Comparison of ENCODE assay signal across 17 cellular contexts in genomic region chr9:130949188-130950038, GRCh38. TPM values are rescaled to one million over a fixed set of nuclear protein-coding genes. Genes with fewer than 3 reads are reported as not detected.
DNase-seq lines count a peak whose midpoint lies in the region; ATAC-seq, FAIRE-seq and TF ChIP-seq lines count a peak whose summit lies in the region.
"Had no signal": no experiment of that assay in that cellular context is flagged by ENCODE, and none has a peak within 500 bp of the region (broad histone marks: within the 10 kb centered on the region; RNA-seq: fewer than 3 reads in every experiment).

No MANE protein-coding gene starts in this region.

- no peak overlapping the region for H3K18ac ChIP-seq in mesendoderm (ENCODE audit: low read length)

- intact Hi-C loops in left ventricle myocardium inferior (cut with micrococcal nuclease) = loop anchor here (10.0 kb wide), 1 partner anchor 245 kb away; no protein-coding TSS in a partner anchor

- no peak overlapping the region for H3K9ac ChIP-seq in mesendoderm (ENCODE audit: low read length)
- H3K9ac ChIP-seq: BLaER1 had no signal

- no peak overlapping the region for H3K4ac ChIP-seq in mesendoderm (ENCODE audit: low read depth, low read length)

- H3K79me2 ChIP-seq in mesendoderm (ENCODE audit: control insufficient read depth, insufficient read depth, low read length) = no peaks in the 10 kb centered on the region

- H2BK120ac ChIP-seq in mesendoderm (ENCODE audit: low read depth, low read length) = no peak overlapping the region

- no peak for ATAC-seq in HG02642 (IDR thresholded peaks at IDR 0.05; ENCODE audit: poor library complexity, unreplicated experiment)
- ATAC-seq: GM23338 had no signal

- H2AK5ac ChIP-seq in mesendoderm (ENCODE audit: low read length) = no peak overlapping the region

- no peak overlapping the region for H3K56ac ChIP-seq in mesendoderm (ENCODE audit: low read length)

- no peaks in the 10 kb centered on the region for H3K36me3 ChIP-seq in bronchial epithelial cell (ENCODE audit: control insufficient read depth, insufficient read depth, low read length)
- H3K36me3 ChIP-seq in mesendoderm (ENCODE audit: control insufficient read depth, insufficient read depth, low read length) = no peaks in the 10 kb centered on the region
- no peaks in the 10 kb centered on the region for H3K36me3 ChIP-seq in left ventricle myocardium inferior
- H3K36me3 ChIP-seq: BLaER1 had no signal

- H3K27me3 ChIP-seq in bronchial epithelial cell (ENCODE audit: control insufficient read depth, insufficient read depth, low read length) = no peaks in the 10 kb centered on the region
- no peaks in the 10 kb centered on the region for H3K27me3 ChIP-seq in mesendoderm (ENCODE audit: insufficient read depth, low read length, poor library complexity)
- peaks cover 52% of the 10 kb centered on the region for H3K27me3 ChIP-seq in left ventricle myocardium inferior (ENCODE audit: low read depth)
- H3K27me3 ChIP-seq: BLaER1 had no signal

- no peak overlapping the region for H2BK5ac ChIP-seq in mesendoderm (ENCODE audit: low read length)

- H3K79me1 ChIP-seq in mesendoderm (ENCODE audit: low read length) = no peaks in the 10 kb centered on the region

- H3K4me1 ChIP-seq in mesendoderm (ENCODE audit: control insufficient read depth, low read depth, low read length) (no peaks in the 10 kb centered on the region), left ventricle myocardium inferior (no peaks in the 10 kb centered on the region)
- H3K4me1 ChIP-seq: BLaER1, Caco-2 had no signal

- no peak overlapping the region for H3K23ac ChIP-seq in mesendoderm (ENCODE audit: low read length)

- H3K4me3 ChIP-seq in bronchial epithelial cell (ENCODE audit: low read depth, low read length) (no peak overlapping the region), mesendoderm (ENCODE audit: low read length) (peak overlapping the region; percentile 13), left ventricle myocardium inferior (no peak overlapping the region)
- H3K4me3 ChIP-seq: BLaER1, GM23338 had no signal

- H3K9me3 ChIP-seq in left ventricle myocardium inferior (replicated peaks) = peaks cover 6% of the 10 kb centered on the region
- H3K9me3 ChIP-seq: Caco-2 had no signal

- H4K5ac ChIP-seq in mesendoderm (ENCODE audit: low read length) = no peak overlapping the region

- TF ChIP-seq CTCF in bronchial epithelial cell (IDR thresholded peaks at IDR 0.05; ENCODE audit: insufficient read depth, low read length, severe bottlenecking) (no peak), left ventricle myocardium inferior (IDR thresholded peaks at IDR 0.05; ENCODE audit: borderline replicate concordance) (no peak)

- H2BK15ac ChIP-seq in mesendoderm (replicated peaks; ENCODE audit: low read depth) = no peak overlapping the region

- DNase-seq in DMS53 (lab: John Stamatoyannopoulos, UW) (peak; percentile 26), DMS53 treated with DMSO at 0.1 percent for 48 hours (lab: John Stamatoyannopoulos, UW; ENCODE audit: unreplicated experiment) (no peak), bronchial epithelial cell (ENCODE audit: low read depth) (peak; percentile 37), mesendoderm (no peak), renal cortical epithelial cell (ENCODE audit: low read depth) (peak; percentile 40), left ventricle myocardium inferior (no peak)
- DNase-seq in activated naive CD4-positive, alpha-beta T cell treated with Interleukin-2 at 50 U/mL for 16 hours = no peak
- DNase-seq: AML-193; Caco-2; CD8-positive, alpha-beta memory T cell; H7 had no signal

- H3K27ac ChIP-seq in mesendoderm (ENCODE audit: low read depth, low read length) (no peak overlapping the region), left ventricle myocardium inferior (replicated peaks) (no peak overlapping the region)
- H3K27ac ChIP-seq: 22Rv1, BLaER1, HL-60 had no signal

- WGBS in mesendoderm (ENCODE audit: extremely low coverage, insufficient coverage, low lambda C conversion rate) = no CpG with 5 or more reads among the region's 8 CpGs

- no peak overlapping the region for H3K4me2 ChIP-seq in mesendoderm (ENCODE audit: low read length)
- H3K4me2 ChIP-seq: BLaER1, GM23338 had no signal

- H4K8ac ChIP-seq in mesendoderm (ENCODE audit: low read depth, low read length) = no peak overlapping the region

- no peak for FAIRE-seq in bronchial epithelial cell (lab: Jason Lieb, UNC)

RNA-seq across cellular contexts. Expression of gene FIBCD1, which starts 10.4 kb away (rescaled TPM):
- total RNA-seq in bronchial epithelial cell = 0.26 and 0.51 TPM in 2 replicates
- 6.6 TPM for polyA plus RNA-seq in mesendoderm (2013, experiment 1 of 2)
- 6.5 TPM for polyA plus RNA-seq in mesendoderm (2013, experiment 2 of 2)
- total RNA-seq in renal cortical epithelial cell = 0.52 and 7.9 TPM in 2 replicates
- total RNA-seq in left ventricle myocardium inferior = 0.58 TPM
- total RNA-seq: Caco-2; CD8-positive, alpha-beta memory T cell had no signal
- polyA plus RNA-seq: CD8-positive, alpha-beta memory T cell had no signal

RNA-seq across cellular contexts. Expression of gene QRFP, which starts 52.8 kb away (rescaled TPM):
- total RNA-seq in bronchial epithelial cell (not detected in 2 replicates), renal cortical epithelial cell (not detected in 2 replicates), left ventricle myocardium inferior (not detected)
- not detected for polyA plus RNA-seq in mesendoderm (2013, experiment 1 of 2)
- not detected for polyA plus RNA-seq in mesendoderm (2013, experiment 2 of 2)
- total RNA-seq: Caco-2; CD8-positive, alpha-beta memory T cell; Daoy; GM23338; H7 had no signal
- polyA plus RNA-seq: CD8-positive, alpha-beta memory T cell; GM23338 had no signal

RNA-seq across cellular contexts. Expression of gene LAMC3, which starts 59.6 kb away (rescaled TPM):
- not detected in 2 replicates for total RNA-seq in bronchial epithelial cell
- 14.4 TPM for polyA plus RNA-seq in mesendoderm (2013, experiment 1 of 2)
- 15.1 TPM for polyA plus RNA-seq in mesendoderm (2013, experiment 2 of 2)
- 0.05 TPM in 1 of 2 replicates, not detected in the other for total RNA-seq in renal cortical epithelial cell
- 0.66 TPM for total RNA-seq in left ventricle myocardium inferior
- polyA plus RNA-seq: CD8-positive, alpha-beta memory T cell had no signal

Comparison
In these comparisons a context has a peak if more than half of its experiments do, and no peak if none do; other contexts are left out.
1. DNase-seq: peak in DMS53 (single experiment), bronchial epithelial cell (single experiment) and renal cortical epithelial cell (single experiment); none in DMS53 treated with DMSO at 0.1 percent for 48 hours (single experiment), mesendoderm (single experiment), activated naive CD4-positive, alpha-beta T cell treated with Interleukin-2 at 50 U/mL for 16 hours (single experiment) and left ventricle myocardium inferior (single experiment).